In the genomic region with DNA sequence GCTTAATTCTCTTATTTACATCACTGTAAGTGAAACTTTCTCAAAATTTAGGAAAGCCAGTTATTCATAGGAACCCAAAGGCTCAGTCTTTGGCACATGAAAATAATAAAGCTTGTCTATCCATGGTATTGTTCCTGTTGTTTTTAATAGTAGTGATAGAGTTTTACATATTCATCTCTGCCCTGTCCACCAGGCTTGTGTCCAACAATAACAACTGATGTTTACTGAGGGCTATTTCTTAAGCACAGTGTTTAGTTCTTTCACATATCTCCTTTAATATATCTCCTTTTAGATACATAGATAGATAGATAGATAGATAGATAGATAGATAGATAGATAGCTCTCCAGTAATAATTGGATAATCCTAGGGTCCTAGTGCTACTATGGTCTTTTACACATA, we compare ENCODE assay signal across 16 cellular contexts. TPM values are rescaled to one million over a fixed set of nuclear protein-coding genes. Genes with fewer than 3 reads are reported as not detected.
DNase-seq lines count a peak whose midpoint lies in the region; ATAC-seq, FAIRE-seq and TF ChIP-seq lines count a peak whose summit lies in the region.
"Had no signal": no experiment of that assay in that cellular context is flagged by ENCODE, and none has a peak within 500 bp of the region (broad histone marks: within the 10 kb centered on the region; RNA-seq: fewer than 3 reads in every experiment).

No MANE protein-coding gene starts in this region.

- no peak overlapping the region for H3K14ac ChIP-seq in IMR-90 (replicated peaks; ENCODE audit: low read depth, low read length)

- H3K9me3 ChIP-seq in IMR-90 (ENCODE audit: control insufficient read depth, insufficient read depth, low read length), result no peaks in the 10 kb centered on the region; the same call in 1 of the 2 replicates
- H3K9me3 ChIP-seq: HAP-1 had no signal

- H3K36me3 ChIP-seq in IMR-90 (ENCODE audit: control insufficient read depth, insufficient read depth, low read length) (no peaks in the 10 kb centered on the region), brain microvascular endothelial cell (replicated peaks) (no peaks in the 10 kb centered on the region)
- H3K36me3 ChIP-seq: BLaER1 treated with 17β-estradiol and CSF1 and Interleukin-3, amounts not matched to agents 10 nM and 100 nM; HAP-1 had no signal

- no peaks in the 10 kb centered on the region for H3K79me1 ChIP-seq in IMR-90 (ENCODE audit: low read depth in 1 of 2, low read length in 2 of 2)

- H2BK20ac ChIP-seq in IMR-90 (ENCODE audit: low read depth, low read length), result no peak overlapping the region

- no peak for TF ChIP-seq POLR2A in IMR-90 (IDR thresholded peaks at IDR 0.05; ENCODE audit: low read depth, low read length)

- H3K4me1 ChIP-seq in IMR-90 (ENCODE audit: control insufficient read depth, insufficient read depth, low read length), result peaks cover 8% of the 10 kb centered on the region
- H3K4me1 ChIP-seq: BLaER1 treated with 17β-estradiol and CSF1 and Interleukin-3, amounts not matched to agents 10 nM and 100 nM; HAP-1 had no signal

- in situ Hi-C loops in IMR-90 (cut with MboI; ENCODE audit: low sequenced_read_pairs), result no loop called here
- in situ Hi-C loops in astrocyte of the spinal cord (cut with HindIII; ENCODE audit: low sequenced_read_pairs), result no loop called here
- in situ Hi-C loops in brain microvascular endothelial cell (cut with HindIII; ENCODE audit: low pct_ligation_motif_present, low sequenced_read_pairs), result no loop called here

- no peak overlapping the region for H2AFZ ChIP-seq in IMR-90 (replicated peaks; ENCODE audit: low read length, poor library complexity)

- no peaks in the 10 kb centered on the region for H3K27me3 ChIP-seq in IMR-90 (ENCODE audit: control insufficient read depth, insufficient read depth, low read length)
- H3K27me3 ChIP-seq in brain microvascular endothelial cell (replicated peaks), result no peaks in the 10 kb centered on the region
- H3K27me3 ChIP-seq: BLaER1 treated with 17β-estradiol and CSF1 and Interleukin-3, amounts not matched to agents 10 nM and 100 nM had no signal

- dilution Hi-C loops in IMR-90 (cut with HindIII; ENCODE audit: low sequenced_read_pairs, unreplicated experiment), result no loop called here

- H2AK9ac ChIP-seq in IMR-90 (replicated peaks; ENCODE audit: low read depth, low read length, poor library complexity), result no peak overlapping the region

- H3K4me2 ChIP-seq in IMR-90 (ENCODE audit: low read depth, low read length), result no peak overlapping the region
- H3K4me2 ChIP-seq: BLaER1 treated with 17β-estradiol and CSF1 and Interleukin-3, amounts not matched to agents 10 nM and 100 nM had no signal

- H3K18ac ChIP-seq in IMR-90 (ENCODE audit: low read depth, low read length), result no peak overlapping the region

- no peak for TF ChIP-seq CTCF in IMR-90 (conservative IDR thresholded peaks at IDR 0.05; ENCODE audit: low read depth, low read length)
- TF ChIP-seq CTCF in astrocyte of the spinal cord (IDR thresholded peaks at IDR 0.05; ENCODE audit: low read depth, low read length), result no peak
- TF ChIP-seq CTCF in brain microvascular endothelial cell (IDR thresholded peaks at IDR 0.05; ENCODE audit: low read depth, low read length, missing control alignments), result no peak

- H3K9me1 ChIP-seq in IMR-90 (ENCODE audit: insufficient read depth, low read length), result 0 out of 2 replicates have a peak, but pooled peaks cover 4% of the 10 kb centered on the region

- DNase-seq in IMR-90 (peak; percentile 32), astrocyte of the spinal cord (ENCODE audit: low read depth, low spot score) (peak; percentile 26), fibroblast of gingiva (ENCODE audit: low read depth) (peak; percentile 67), iris pigment epithelial cell (ENCODE audit: low read depth) (peak; percentile 63), frontal cortex (ENCODE audit: low spot score in 2 of 2) (no peak), brain microvascular endothelial cell (no peak), NCI-H1105 treated with DMSO at 0.1 percent for 48 hours (lab: John Stamatoyannopoulos, UW) (no peak), activated gamma-delta T cell (lab: John Stamatoyannopoulos, UW) (no peak)
- DNase-seq: ACHN; CD4-positive, CD25-positive, alpha-beta regulatory T cell; DMS53 had no signal

- no TSS peak for BruUV-seq in IMR-90 (replicated peaks; lab: Mats Ljungman, UMichigan)

- H3K56ac ChIP-seq in IMR-90 (ENCODE audit: extremely low read depth, insufficient read depth, low read length), result no peak overlapping the region

- intact Hi-C loops in IMR-90 (cut with micrococcal nuclease), result no loop called here

- H2BK120ac ChIP-seq in IMR-90 (ENCODE audit: low read depth, low read length), result no peak overlapping the region

- H3K4me3 ChIP-seq in IMR-90 (ENCODE audit: insufficient read depth, low read depth, low read length) (no peak overlapping the region), astrocyte of the spinal cord (ENCODE audit: low read depth, low read length) (no peak overlapping the region), brain microvascular endothelial cell (ENCODE audit: low read depth, low read length) (no peak overlapping the region)
- H3K4me3 ChIP-seq: BLaER1 treated with 17β-estradiol and CSF1 and Interleukin-3, amounts not matched to agents 10 nM and 100 nM; HAP-1 had no signal

- H4K8ac ChIP-seq in IMR-90 (ENCODE audit: low read depth in 2 of 2, low read length in 2 of 2), result no peak overlapping the region

- no peak overlapping the region for H3K23ac ChIP-seq in IMR-90 (ENCODE audit: low read depth, low read length)

- no peak overlapping the region for H2BK15ac ChIP-seq in IMR-90 (ENCODE audit: low read depth, low read length)

- FAIRE-seq in frontal cortex (lab: Jason Lieb, UNC), result no peak
- FAIRE-seq: H1, HTR-8/SVneo had no signal

- TF ChIP-seq RAD21 in IMR-90 (IDR thresholded peaks at IDR 0.05; ENCODE audit: low read length), result no peak

- H3K4ac ChIP-seq in IMR-90 (ENCODE audit: low read depth, low read length), result no peak overlapping the region

- no peak overlapping the region for H4K5ac ChIP-seq in IMR-90 (ENCODE audit: low read depth, low read length)

- H4K91ac ChIP-seq in IMR-90 (ENCODE audit: insufficient read depth, low read depth, low read length), result no peak overlapping the region

- H3K27ac ChIP-seq in IMR-90 (ENCODE audit: insufficient read depth, low read length) (no peak overlapping the region), brain microvascular endothelial cell (no peak overlapping the region)
- H3K27ac ChIP-seq: BLaER1 treated with 17β-estradiol and CSF1 and Interleukin-3, amounts not matched to agents 10 nM and 100 nM had no signal

- no peaks in the 10 kb centered on the region for H4K20me1 ChIP-seq in IMR-90 (ENCODE audit: insufficient read depth, low read length)
- H4K20me1 ChIP-seq: BLaER1 treated with 17β-estradiol and CSF1 and Interleukin-3, amounts not matched to agents 10 nM and 100 nM had no signal

- no peak overlapping the region for H2BK5ac ChIP-seq in IMR-90 (ENCODE audit: low read depth, low read length, poor library complexity, severe bottlenecking)

- H3K9ac ChIP-seq in IMR-90 (ENCODE audit: low read depth, low read length), result no peak overlapping the region
- H3K9ac ChIP-seq: BLaER1 treated with 17β-estradiol and CSF1 and Interleukin-3, amounts not matched to agents 10 nM and 100 nM had no signal

- ATAC-seq in IMR-90 (ENCODE audit: low read depth), result peak; percentile 46

- CTCF ChIA-PET in IMR-90 (lab: Yijun Ruan, JAX), result interaction anchor here (1.3 kb wide), 1 partner anchor 434 kb away, joined by 3 read pairs; no protein-coding TSS in a partner anchor

- POLR2A ChIA-PET in IMR-90 (lab: Charles Lee; ENCODE audit: unreplicated experiment), result interaction anchor here (0.6 kb wide), 1 partner anchor 1865 kb away, joined by 3 read pairs; no protein-coding TSS in a partner anchor

- no peak overlapping the region for H2AK5ac ChIP-seq in IMR-90 (ENCODE audit: low read depth, low read length)

TF ChIP-seq in IMR-90, 13 proteins besides CTCF, POLR2A, EP300 and RAD21 (continues in another document):
- no peak for TF ChIP-seq CEBPB (IDR thresholded peaks at IDR 0.05; ENCODE audit: low read depth, low read length)
- no peak for TF ChIP-seq RCOR1 (IDR thresholded peaks at IDR 0.05; ENCODE audit: insufficient replicate concordance, low read length)
- no peak for TF ChIP-seq MXI1 (IDR thresholded peaks at IDR 0.05; ENCODE audit: borderline replicate concordance, low read depth, low read length)
- TF ChIP-seq MAFK (IDR thresholded peaks at IDR 0.05; ENCODE audit: low read depth, low read length), result no peak
- no peak for TF ChIP-seq NFE2L2 (IDR thresholded peaks at IDR 0.05; ENCODE audit: low read depth, low read length)
- TF ChIP-seq, protein P1, sequence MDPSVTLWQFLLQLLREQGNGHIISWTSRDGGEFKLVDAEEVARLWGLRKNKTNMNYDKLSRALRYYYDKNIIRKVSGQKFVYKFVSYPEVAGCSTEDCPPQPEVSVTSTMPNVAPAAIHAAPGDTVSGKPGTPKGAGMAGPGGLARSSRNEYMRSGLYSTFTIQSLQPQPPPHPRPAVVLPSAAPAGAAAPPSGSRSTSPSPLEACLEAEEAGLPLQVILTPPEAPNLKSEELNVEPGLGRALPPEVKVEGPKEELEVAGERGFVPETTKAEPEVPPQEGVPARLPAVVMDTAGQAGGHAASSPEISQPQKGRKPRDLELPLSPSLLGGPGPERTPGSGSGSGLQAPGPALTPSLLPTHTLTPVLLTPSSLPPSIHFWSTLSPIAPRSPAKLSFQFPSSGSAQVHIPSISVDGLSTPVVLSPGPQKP (IDR thresholded peaks at IDR 0.05; ENCODE audit: borderline replicate concordance, low read depth, low read length), result no peak
- TF ChIP-seq SMC3 (IDR thresholded peaks at IDR 0.05; ENCODE audit: low read depth, low read length), result no peak
- no peak for TF ChIP-seq FOS (IDR thresholded peaks at IDR 0.05; ENCODE audit: low read depth, low read length)
- TF ChIP-seq RFX5 (IDR thresholded peaks at IDR 0.05; ENCODE audit: low read depth, low read length), result no peak
- TF ChIP-seq BHLHE40 (IDR thresholded peaks at IDR 0.05; ENCODE audit: low read depth, low read length), result no peak
- no peak for TF ChIP-seq CHD1 (IDR thresholded peaks at IDR 0.05; ENCODE audit: low read depth, low read length)
- no peak for TF ChIP-seq MAZ (IDR thresholded peaks at IDR 0.05; ENCODE audit: borderline replicate concordance, low read depth, low read length)

RNA-seq across cellular contexts. Expression of a gene that starts 34.2 kb away (rescaled TPM):
- not detected in 2 replicates for total RNA-seq in IMR-90 (2012; rRNA removed)
- polyA plus RNA-seq in IMR-90 (2012; rRNA removed), result 0.09 TPM in 1 of 2 replicates, not detected in the other
- polyA plus RNA-seq in IMR-90 (2012; cell fraction: cytosol; rRNA removed), result 0.02 and 0.07 TPM in 2 replicates
- 0.11 and 0.12 TPM in 2 replicates for polyA plus RNA-seq in IMR-90 (2012; cell fraction: nucleus; rRNA removed; ENCODE audit: low replicate concordance)
- total RNA-seq in frontal cortex, result 1.2 TPM
- total RNA-seq: CD4-positive, CD25-positive, alpha-beta regulatory T cell; H1 had no signal
- polyA plus RNA-seq: CD4-positive, CD25-positive, alpha-beta regulatory T cell had no signal

RNA-seq across cellular contexts. Expression of a gene that starts 43.3 kb away (rescaled TPM):
- 2.5 TPM in 2 replicates for total RNA-seq in IMR-90 (2012; rRNA removed)
- 16.3 and 17.3 TPM in 2 replicates for polyA plus RNA-seq in IMR-90 (2012; rRNA removed)
- polyA plus RNA-seq in IMR-90 (2012; cell fraction: cytosol; rRNA removed), result 13.8 and 25.8 TPM in 2 replicates
- 11.7 and 17.4 TPM in 2 replicates for polyA plus RNA-seq in IMR-90 (2012; cell fraction: nucleus; rRNA removed; ENCODE audit: low replicate concordance)
- total RNA-seq in frontal cortex, result 1.2 TPM
- total RNA-seq: A172; CD4-positive, CD25-positive, alpha-beta regulatory T cell; H1 had no signal
- polyA plus RNA-seq: CD4-positive, CD25-positive, alpha-beta regulatory T cell had no signal

Comparison
In these comparisons a context has a peak if more than half of its experiments do, and no peak if none do; other contexts are left out.
1. DNase-seq: peak in IMR-90 (single experiment), astrocyte of the spinal cord (single experiment), fibroblast of gingiva (single experiment) and iris pigment epithelial cell (single experiment); none in frontal cortex (0 of 2), brain microvascular endothelial cell (single experiment), NCI-H1105 treated with DMSO at 0.1 percent for 48 hours (single experiment) and activated gamma-delta T cell (single experiment).